Comparison of ENCODE assay signal across 9 cellular contexts in genomic region chr1:14613915-14614314, GRCh38.
"Had no signal": no experiment of that assay in that cellular context is flagged by ENCODE, and none has a peak within 500 bp of the region (broad histone marks: within the 10 kb centered on the region; RNA-seq: fewer than 3 reads in every experiment).

No MANE protein-coding gene starts in this region.

- ATAC-seq: activated CD8-positive, alpha-beta memory T cell treated with anti-CD3 and anti-CD28 coated beads, Interleukin-2, amount 10 ng/mL, durations not matched to agents 7 days and 5 days; left lung had no signal

- DNase-seq: activated CD4-positive, alpha-beta memory T cell treated with anti-CD3 and anti-CD28 coated beads, Interleukin-2, amount 10 ng/mL, durations not matched to agents 7 days and 5 days; activated CD4-positive, alpha-beta T cell treated with anti-CD3 and anti-CD28 coated beads for 48 hours; activated CD4-positive, CD25-positive, alpha-beta regulatory T cell; activated CD8-positive, alpha-beta memory T cell treated with anti-CD3 and anti-CD28 coated beads, Interleukin-2, amount 10 ng/mL, durations not matched to agents 7 days and 5 days; left lung; occipital lobe; testis; upper lobe of left lung had no signal

- H3K27ac ChIP-seq: coronary artery, left lung, testis, upper lobe of left lung had no signal
